Comparison of ENCODE assay signal across 11 cellular contexts in genomic region chr3:123105201-123106189, GRCh38. TPM values are rescaled to one million over a fixed set of nuclear protein-coding genes. Genes with fewer than 3 reads are reported as not detected.
DNase-seq lines count a peak whose midpoint lies in the region; ATAC-seq, FAIRE-seq and TF ChIP-seq lines count a peak whose summit lies in the region.
"Had no signal": no experiment of that assay in that cellular context is flagged by ENCODE, and none has a peak within 500 bp of the region (broad histone marks: within the 10 kb centered on the region; RNA-seq: fewer than 3 reads in every experiment).

No MANE protein-coding gene starts in this region.

- H3K9me3 Mint-ChIP-seq in Caco-2 (ENCODE audit: unreplicated experiment) = no peaks in the 10 kb centered on the region
- H3K9me3 Mint-ChIP-seq: T-helper 2 cell treated with Interferon-gamma antibody and Interleukin-4, amounts not matched to agents 5 μg/mL and 100 μg/mL, for 36 hours had no signal

- H3K4me1 Mint-ChIP-seq in Caco-2 (ENCODE audit: low read depth, unreplicated experiment) = no peaks in the 10 kb centered on the region

- peak; percentile 89 for FAIRE-seq in GM12878 (lab: Jason Lieb, UNC)
- FAIRE-seq in pancreas (lab: Jason Lieb, UNC) = no peak
- FAIRE-seq: A549 had no signal

- RAD21 ChIA-PET in GM12878 (lab: Charles Lee; ENCODE audit: unreplicated experiment) = no interaction called here

- peaks cover 11% of the 10 kb centered on the region for H3K4me1 ChIP-seq in GM12878 (ENCODE audit: control insufficient read depth, insufficient read depth, low read length)
- H3K4me1 ChIP-seq in thyroid gland = peaks cover 2 to 9% of the 10 kb centered on the region in 2 donors
- H3K4me1 ChIP-seq in uterus = no peaks in the 10 kb centered on the region
- H3K4me1 ChIP-seq in pancreas = no peaks in the 10 kb centered on the region
- no peaks in the 10 kb centered on the region for H3K4me1 ChIP-seq in Caco-2

- in situ Hi-C loops in GM12878 (cut with MboI) = no loop called here

- no peak overlapping the region for H3K4me3 Mint-ChIP-seq in Caco-2 (ENCODE audit: unreplicated experiment)
- H3K4me3 Mint-ChIP-seq: T-helper 2 cell treated with Interferon-gamma antibody and Interleukin-4, amounts not matched to agents 5 μg/mL and 100 μg/mL, for 36 hours had no signal

- H3K27ac ChIP-seq in GM12878 (ENCODE audit: control insufficient read depth, insufficient read depth) (no peak overlapping the region), thyroid gland (peak overlapping the region in 1 of 3 donors; percentile 8), uterus (no peak overlapping the region), pancreas (no peak overlapping the region)

- BruUV-seq in GM12878 (replicated peaks; lab: Mats Ljungman, UMichigan) (no TSS peak), Caco-2 (replicated peaks; lab: Mats Ljungman, UMichigan) (no TSS peak)

- ATAC-seq in HG03354 (IDR thresholded peaks at IDR 0.05; ENCODE audit: poor library complexity, severe bottlenecking, unreplicated experiment) = peak; percentile 72
- peak; percentile 89 for ATAC-seq in GM12878
- ATAC-seq in pancreas = no peak

- H3K4me3 ChIP-seq in GM12878 (no peak overlapping the region), thyroid gland (replicated peaks in 1 of 3) (no peak overlapping the region), uterus (no peak overlapping the region), pancreas (no peak overlapping the region), Caco-2 (ENCODE audit: low read depth, low read length) (no peak overlapping the region)
- H3K4me3 ChIP-seq: A549 had no signal

- TF ChIP-seq CTCF in GM12878 (IDR thresholded peaks at IDR 0.05 in 2 of 3, conservative IDR thresholded peaks at IDR 0.05 in 1 of 3; ENCODE audit: control insufficient read depth in 2 of 3, extremely low read depth in 1 of 3, insufficient read depth in 1 of 3, low read depth in 3 of 3, low read length in 3 of 3) = no peak
- no peak for TF ChIP-seq CTCF in thyroid gland (IDR thresholded peaks at IDR 0.05)
- no peak for TF ChIP-seq CTCF in uterus (IDR thresholded peaks at IDR 0.05)
- no peak for TF ChIP-seq CTCF in pancreas (IDR thresholded peaks at IDR 0.05)
- no peak for TF ChIP-seq CTCF in Caco-2 (IDR thresholded peaks at IDR 0.05; ENCODE audit: insufficient read depth in 1 of 2, low read depth in 1 of 2, low read length in 1 of 2, severe bottlenecking in 1 of 2, unreplicated experiment in 1 of 2)

- peaks cover 13 to 18% of the 10 kb centered on the region in 2 experiments for H3K36me3 ChIP-seq in GM12878 (ENCODE audit: control insufficient read depth in 2 of 2, insufficient read depth in 2 of 2, low read length in 1 of 2)
- peaks cover 14 to 17% of the 10 kb centered on the region in 2 donors for H3K36me3 ChIP-seq in thyroid gland
- no peaks in the 10 kb centered on the region for H3K36me3 ChIP-seq in uterus
- peaks cover 0 to 40% (median 12%) of the 10 kb centered on the region in 3 donors for H3K36me3 ChIP-seq in pancreas
- peaks cover 1% of the 10 kb centered on the region for H3K36me3 ChIP-seq in Caco-2 (ENCODE audit: control insufficient read depth, insufficient read depth, low read length)

- TF ChIP-seq RAD21 in GM12878 (IDR thresholded peaks at IDR 0.05; ENCODE audit: insufficient read depth, low read depth, low read length) = no peak; the same call in 1 of the 2 replicates

- intact Hi-C loops in GM12878 (cut with micrococcal nuclease; ENCODE audit: unreplicated experiment) = no loop called here
- intact Hi-C loops in thyroid gland (cut with DNase I) = no loop called here
- intact Hi-C loops in uterus (cut with DNase I; ENCODE audit: low total_unique reads) = no loop called here
- intact Hi-C loops in pancreas (cut with DNase I) = no loop called here
- intact Hi-C loops in Caco-2 (cut with micrococcal nuclease; ENCODE audit: unreplicated experiment) = no loop called here

- H4K20me1 ChIP-seq in GM12878 (ENCODE audit: control insufficient read depth, insufficient read depth) = no peaks in the 10 kb centered on the region

- H3K27ac Mint-ChIP-seq in Caco-2 (ENCODE audit: unreplicated experiment) = no peak overlapping the region
- H3K27ac Mint-ChIP-seq: T-helper 2 cell treated with Interferon-gamma antibody and Interleukin-4, amounts not matched to agents 5 μg/mL and 100 μg/mL, for 36 hours had no signal

- H3K4me2 ChIP-seq in GM12878 (ENCODE audit: control insufficient read depth, insufficient read depth) = no peak overlapping the region

- no peak overlapping the region for H2AFZ ChIP-seq in GM12878 (ENCODE audit: control insufficient read depth, low read depth, low read length)

- POLR2A ChIA-PET in GM12878 (lab: Charles Lee) (no interaction called here), Caco-2 (lab: Charles Lee) (no interaction called here)

- no peak overlapping the region for H3K9ac ChIP-seq in GM12878 (ENCODE audit: control insufficient read depth, insufficient read depth, low read length)

- TF ChIP-seq EP300 in GM12878 (IDR thresholded peaks at IDR 0.05; ENCODE audit: borderline replicate concordance in 1 of 2, control insufficient read depth in 1 of 2, low read depth in 2 of 2, low read length in 2 of 2) = no peak

- no peaks in the 10 kb centered on the region for H3K27me3 Mint-ChIP-seq in Caco-2 (ENCODE audit: insufficient read depth, unreplicated experiment)

- H3K27me3 ChIP-seq in GM12878 (replicated peaks in 1 of 2; ENCODE audit: control insufficient read depth in 2 of 2, insufficient read depth in 2 of 2, low read length in 1 of 2) (no peaks in the 10 kb centered on the region), thyroid gland (no peaks in the 10 kb centered on the region), uterus (no peaks in the 10 kb centered on the region), pancreas (no peaks in the 10 kb centered on the region), Caco-2 (replicated peaks; ENCODE audit: control insufficient read depth, insufficient read depth, low read length) (no peaks in the 10 kb centered on the region)

- CTCF ChIA-PET in GM12878 (lab: Yijun Ruan, JAX) (no interaction called here), Caco-2 (lab: Charles Lee) (no interaction called here)

- no peaks in the 10 kb centered on the region for H3K79me2 ChIP-seq in GM12878 (ENCODE audit: control insufficient read depth, insufficient read depth, low read length)

- H3K36me3 Mint-ChIP-seq in Caco-2 (ENCODE audit: insufficient read depth, unreplicated experiment) = peaks cover 53% of the 10 kb centered on the region

- no peaks in the 10 kb centered on the region for H3K9me3 ChIP-seq in GM12878 (replicated peaks; ENCODE audit: control insufficient read depth, insufficient read depth, low read length)
- H3K9me3 ChIP-seq in thyroid gland = no peaks in the 10 kb centered on the region
- no peaks in the 10 kb centered on the region for H3K9me3 ChIP-seq in uterus
- no peaks in the 10 kb centered on the region for H3K9me3 ChIP-seq in pancreas
- H3K9me3 ChIP-seq in Caco-2 = no peaks in the 10 kb centered on the region
- H3K9me3 ChIP-seq: A549 had no signal

- DNase-seq in SIG-M5 treated with dmso at 0.1 percent for 504 hours (lab: John Stamatoyannopoulos, UW; ENCODE audit: unreplicated experiment) (peak; percentile 7), SIG-M5 (lab: John Stamatoyannopoulos, UW) (no peak), GM12878 (ENCODE audit: low read depth, low spot score) (peak; percentile 33), thyroid gland (peak; percentile 86 to 87), uterus (no peak), pancreas (no peak), Caco-2 (no peak)
- DNase-seq: NCI-H1048 had no signal

- SMC1A ChIA-PET in GM12878 (lab: Charles Lee; ENCODE audit: uncharacterized antibody, unreplicated experiment) = no interaction called here

- TF ChIP-seq POLR2A in GM12878 (IDR thresholded peaks at IDR 0.05; ENCODE audit: low read depth, low read length) = no peak
- TF ChIP-seq POLR2A in thyroid gland (IDR thresholded peaks at IDR 0.05) = no peak
- no peak for TF ChIP-seq POLR2A in uterus (IDR thresholded peaks at IDR 0.05)

- WGBS in GM12878 (ENCODE audit: insufficient coverage, insufficient replicate concordance, low lambda C conversion rate, missing lambda C conversion rate) = 44% methylated on average over 12 of the region's 12 CpGs
- 46 to 60% methylated on average over 12 of the region's 12 CpGs for WGBS in thyroid gland, 2 donors
- WGBS in pancreas, 2 donors = 85 to 90% methylated on average over 12 of the region's 12 CpGs

TF ChIP-seq in GM12878, 131 proteins besides CTCF, POLR2A, EP300 and RAD21 (continues in another document):
- TF ChIP-seq CBFB (IDR thresholded peaks at IDR 0.05; ENCODE audit: low read depth) = no peak
- TF ChIP-seq BHLHE40 (IDR thresholded peaks at IDR 0.05; ENCODE audit: borderline replicate concordance in 1 of 2, low read depth in 2 of 2, low read length in 1 of 2) = no peak

RNA-seq across cellular contexts. Expression of gene PDIA5, which starts 38.7 kb away (rescaled TPM):
- 20.9 and 29.7 TPM in 2 replicates for total RNA-seq in GM12878 (2013; cell fraction: nucleolus; rRNA removed)
- total RNA-seq in GM12878 (2014; rRNA removed) = 15.2 and 16.4 TPM in 2 replicates
- 15.8 and 18.1 TPM in 2 replicates for total RNA-seq in GM12878 (2014; rRNA removed; fragmentation: Illumina TruSeq; extraction: Trizol)
- total RNA-seq in GM12878 (2021) = 24.2 and 24.5 TPM in 2 replicates
- polyA plus RNA-seq in GM12878 (2011; ENCODE audit: low read depth) = 14.1 TPM
- polyA plus RNA-seq in GM12878 (2011; rRNA removed) = 13.0 and 20.2 TPM in 2 replicates
- 15.8 and 16.3 TPM in 2 replicates for polyA plus RNA-seq in GM12878 (2011; cell fraction: cytosol; rRNA removed)
- polyA plus RNA-seq in GM12878 (2011; cell fraction: nucleus; rRNA removed) = 15.6 and 15.8 TPM in 2 replicates
- 19.9 and 21.6 TPM in 2 replicates for polyA plus RNA-seq in GM12878 (2012)
- 20.2 and 34.7 TPM in 2 replicates for polyA plus RNA-seq in GM12878 (2014; fragmentation: Illumina TruSeq; extraction: Trizol)
- 1 to 10 TPM; 4.1 to 5.2 TPM for polyA plus RNA-seq in GM12878 (2014; fragmentation: Nextera tagmentation; extraction: Ambion mirVana)
- 20.4 and 24.8 TPM in 2 replicates for polyA plus RNA-seq in GM12878 (2014; rRNA removed)
- polyA plus RNA-seq in GM12878 (2016; fragmentation: Nextera tagmentation; extraction: Ambion mirVana) = 10 to 100 TPM; 22.9 to 23.5 TPM
- 8.9 and 15.1 TPM in 2 replicates for polyA minus RNA-seq in GM12878 (2011; rRNA and poly(A)+ RNA removed)
- 5.6 and 8.0 TPM in 2 replicates for polyA minus RNA-seq in GM12878 (2011; cell fraction: cytosol; rRNA and poly(A)+ RNA removed)
- polyA minus RNA-seq in GM12878 (2011; cell fraction: nucleus; rRNA and poly(A)+ RNA removed) = 4.5 and 9.1 TPM in 2 replicates
- total RNA-seq in thyroid gland = 10 to 100 TPM; 34.0 to 52.4 (median 44.6) TPM
- 10 to 100 TPM in 3 of 4 donors, 1 to 10 TPM in 1; 3.6 to 38.1 (median 25.1) TPM for total RNA-seq in uterus
- 10 to 100 TPM; 19.8 to 29.3 (median 26.2) TPM for total RNA-seq in pancreas
- 10 to 100 TPM; 22.2 to 26.9 TPM for polyA plus RNA-seq in pancreas
- total RNA-seq in Caco-2 (2022) = 48.2 and 55.5 TPM in 2 replicates

Comparison
In these comparisons a context has a peak if more than half of its experiments do, and no peak if none do; other contexts are left out.
1. DNase-seq: peak in SIG-M5 treated with dmso at 0.1 percent for 504 hours (single experiment), GM12878 (single experiment) and thyroid gland (2 of 2); none in SIG-M5 (single experiment), uterus (0 of 2), pancreas (0 of 6) and Caco-2 (0 of 2).
2. ATAC-seq: peak in HG03354 (single experiment) and GM12878 (single experiment); none in pancreas (0 of 4).